ENCODE assay signal across 11 cellular contexts in the genomic region with DNA sequence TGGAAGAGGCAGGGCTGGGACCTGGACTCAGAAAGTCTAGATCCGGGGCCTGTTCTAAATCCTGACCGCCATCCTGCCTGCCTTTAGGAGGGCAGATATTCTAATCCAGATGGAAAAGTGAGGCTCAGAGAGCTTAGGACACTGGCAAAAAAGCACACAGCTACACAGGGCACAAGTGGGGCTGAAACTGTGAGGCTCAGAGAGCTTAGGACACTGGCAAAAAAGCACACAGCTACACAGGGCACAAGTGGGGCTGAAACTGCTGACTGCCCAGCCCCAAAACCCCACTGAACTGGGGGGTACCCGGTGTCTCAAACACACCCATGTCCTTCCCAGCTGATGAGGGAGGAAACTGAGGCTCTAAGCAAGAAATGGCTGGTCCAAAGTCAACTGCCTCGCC. TPM values are rescaled to one million over a fixed set of nuclear protein-coding genes. Genes with fewer than 3 reads are reported as not detected.
DNase-seq lines count a peak whose midpoint lies in the region; ATAC-seq, FAIRE-seq and TF ChIP-seq lines count a peak whose summit lies in the region.
"Had no signal": no experiment of that assay in that cellular context is flagged by ENCODE, and none has a peak within 500 bp of the region (broad histone marks: within the 10 kb centered on the region; RNA-seq: fewer than 3 reads in every experiment).

No MANE protein-coding gene starts in this region.

- H3K4me3 ChIP-seq in BE2C (ENCODE audit: low read depth, low read length), result peak overlapping the region; percentile 94
- peak overlapping the region; percentile 98 for H3K4me3 ChIP-seq in MG63
- H3K4me3 ChIP-seq in endothelial cell of umbilical vein (replicated peaks in 1 of 3; ENCODE audit: insufficient read depth in 1 of 3, low read depth in 1 of 3, low read length in 3 of 3), result peak overlapping the region in 2 of 3 experiments; percentile 70 to 81
- peak overlapping the region in 1 of 2 donors; percentile 86 for H3K4me3 ChIP-seq in neuronal stem cell (ENCODE audit: low read length in 2 of 2)
- H3K4me3 ChIP-seq in left lung, result peak overlapping the region in 1 of 2 donors; percentile 82

- no peak overlapping the region for H2AFZ ChIP-seq in endothelial cell of umbilical vein (ENCODE audit: low read depth, low read length)
- H2AFZ ChIP-seq in neuronal stem cell (ENCODE audit: low read length), result no peak overlapping the region

- H3K27me3 ChIP-seq in BE2C (no peaks in the 10 kb centered on the region), MG63 (no peaks in the 10 kb centered on the region), endothelial cell of umbilical vein (ENCODE audit: control insufficient read depth in 2 of 2, insufficient read depth in 2 of 2, low read length in 2 of 2) (no peaks in the 10 kb centered on the region), neuronal stem cell (ENCODE audit: control insufficient read depth in 3 of 3, insufficient read depth in 3 of 3, low read depth in 1 of 3, low read length in 3 of 3) (no peaks in the 10 kb centered on the region), left lung (no peaks in the 10 kb centered on the region)

- POLR2A ChIA-PET in endothelial cell of umbilical vein (lab: Charles Lee), result no interaction called here

- no peak overlapping the region for H2AK5ac ChIP-seq in neuronal stem cell (ENCODE audit: low read depth, low read length)

- no peak overlapping the region for H3K18ac ChIP-seq in neuronal stem cell (ENCODE audit: low read length)

- H2BK5ac ChIP-seq in neuronal stem cell (ENCODE audit: low read length), result no peak overlapping the region

- DNase-seq in BE2C (no peak), MG63 (no peak), endothelial cell of umbilical vein (ENCODE audit: low read depth, low spot score) (no peak), neuronal stem cell (ENCODE audit: low spot score) (no peak), left lung (no peak), superior temporal gyrus (ENCODE audit: extremely low spot score) (no peak)
- no peak for DNase-seq in activated effector memory CD4-positive, alpha-beta T cell treated with anti-CD3 and anti-CD28 coated beads, Interleukin-2, amount 50 U/mL, for 16 hours
- no peak for DNase-seq in activated CD4-positive, alpha-beta T cell treated with anti-CD3 and anti-CD28 coated beads for 4 hours
- DNase-seq: EL; stimulated activated CD4-positive, alpha-beta T cell treated with anti-CD3 and anti-CD28 coated beads, Interleukin-4, amount 100 ng/mL, for 4 hours had no signal

- H3K23ac ChIP-seq in neuronal stem cell (ENCODE audit: low read depth, low read length, poor library complexity), result no peak overlapping the region

- H3K9me3 ChIP-seq in BE2C, result no peaks in the 10 kb centered on the region
- H3K9me3 ChIP-seq in MG63, result no peaks in the 10 kb centered on the region
- H3K9me3 ChIP-seq in endothelial cell of umbilical vein (replicated peaks; ENCODE audit: control insufficient read depth, insufficient read depth, low read length), result no peaks in the 10 kb centered on the region
- H3K9me3 ChIP-seq in neuronal stem cell (replicated peaks in 1 of 2; ENCODE audit: control insufficient read depth in 2 of 2, insufficient read depth in 1 of 2, low read depth in 1 of 2, low read length in 2 of 2), result no peaks in the 10 kb centered on the region
- H3K9me3 ChIP-seq in left lung, result no peaks in the 10 kb centered on the region

- no peak overlapping the region for H2BK12ac ChIP-seq in neuronal stem cell (ENCODE audit: low read length)

- no CpG with 5 or more reads among the region's 4 CpGs for WGBS in neuronal stem cell (ENCODE audit: extremely low coverage in 2 of 2, insufficient read length in 2 of 2, insufficient replicate concordance in 1 of 2), 2 donors

- CTCF ChIA-PET in endothelial cell of umbilical vein (lab: Charles Lee), result no interaction called here

- dilution Hi-C loops in endothelial cell of umbilical vein (cut with MboI; ENCODE audit: extremely low pct_ligation_motif_present, low sequenced_read_pairs), result no loop called here

- no peak overlapping the region for H2BK15ac ChIP-seq in neuronal stem cell (ENCODE audit: low read length)

- H3K27ac ChIP-seq in endothelial cell of umbilical vein (ENCODE audit: insufficient read depth, low read depth, low read length) (no peak overlapping the region), neuronal stem cell (replicated peaks; ENCODE audit: low read length) (no peak overlapping the region), left lung (peak overlapping the region in 1 of 2 donors; percentile 99)

- H3K4me1 ChIP-seq in BE2C (peaks cover 9% of the 10 kb centered on the region), endothelial cell of umbilical vein (ENCODE audit: control insufficient read depth, extremely low read depth, insufficient read depth, low read length) (peaks cover 16% of the 10 kb centered on the region), neuronal stem cell (ENCODE audit: control insufficient read depth in 2 of 2, insufficient read depth in 1 of 2, low read depth in 1 of 2, low read length in 2 of 2) (peaks cover 12 to 19% of the 10 kb centered on the region in 2 donors), left lung (peaks cover 0 to 49% of the 10 kb centered on the region in 2 donors)

- no TSS peak for BruUV-seq in endothelial cell of umbilical vein (replicated peaks; lab: Mats Ljungman, UMichigan)

- no peak overlapping the region for H4K8ac ChIP-seq in neuronal stem cell (ENCODE audit: low read depth, low read length)

- H3K79me1 ChIP-seq in neuronal stem cell (ENCODE audit: low read depth, low read length), result peaks cover 17% of the 10 kb centered on the region

- TF ChIP-seq POLR2A in endothelial cell of umbilical vein (IDR thresholded peaks at IDR 0.05; ENCODE audit: low read depth, low read length), result no peak

- H4K20me1 ChIP-seq in endothelial cell of umbilical vein (replicated peaks; ENCODE audit: control insufficient read depth, extremely low read depth, insufficient read depth, low read length), result no peaks in the 10 kb centered on the region

- ATAC-seq in left lung, result no peak

- H3K36me3 ChIP-seq in BE2C, result peaks cover 3% of the 10 kb centered on the region; the same call in 1 of the 2 replicates
- H3K36me3 ChIP-seq in MG63, result peaks cover 54% of the 10 kb centered on the region
- H3K36me3 ChIP-seq in endothelial cell of umbilical vein (ENCODE audit: control insufficient read depth in 2 of 2, extremely low read depth in 1 of 2, insufficient read depth in 2 of 2, low read length in 2 of 2), result peaks cover 0 to 11% of the 10 kb centered on the region in 2 experiments
- peaks cover 12 to 21% of the 10 kb centered on the region in 2 donors for H3K36me3 ChIP-seq in neuronal stem cell (replicated peaks in 1 of 2; ENCODE audit: control insufficient read depth in 2 of 2, insufficient read depth in 2 of 2, low read length in 2 of 2)
- H3K36me3 ChIP-seq in left lung, result peaks cover 0 to 43% of the 10 kb centered on the region in 2 donors

- H3K4ac ChIP-seq in neuronal stem cell (ENCODE audit: low read length), result no peak overlapping the region

- no peak for FAIRE-seq in endothelial cell of umbilical vein (lab: Jason Lieb, UNC)
- FAIRE-seq: RCC 7860 had no signal

- no peaks in the 10 kb centered on the region for H3K9me1 ChIP-seq in endothelial cell of umbilical vein (replicated peaks; ENCODE audit: control insufficient read depth, extremely low read depth, insufficient read depth, low read length)

- no peak overlapping the region for H3K14ac ChIP-seq in neuronal stem cell (ENCODE audit: low read length)

- H3K9ac ChIP-seq in endothelial cell of umbilical vein (replicated peaks; ENCODE audit: extremely low read depth, insufficient read depth, low read length) (peak overlapping the region; percentile 91), neuronal stem cell (ENCODE audit: low read depth, low read length, poor library complexity) (no peak overlapping the region)

- H3K79me2 ChIP-seq in endothelial cell of umbilical vein (ENCODE audit: control insufficient read depth, insufficient read depth, low read length), result peaks cover 18% of the 10 kb centered on the region

- H2BK120ac ChIP-seq in neuronal stem cell (ENCODE audit: low read depth, low read length), result no peak overlapping the region

- intact Hi-C loops in endothelial cell of umbilical vein (cut with micrococcal nuclease) (loop anchor here (5.0 kb wide), 1 partner anchor 423 kb away; a partner anchor contains a TSS), left lung (cut with DNase I) (no loop called here)

- H3K4me2 ChIP-seq in endothelial cell of umbilical vein (ENCODE audit: insufficient read depth, low read length) (peak overlapping the region; percentile 81), neuronal stem cell (ENCODE audit: insufficient read depth, low read length, poor library complexity, severe bottlenecking) (peak overlapping the region; percentile 80)

- TF ChIP-seq CTCF in BE2C (IDR thresholded peaks at IDR 0.05; ENCODE audit: low read depth, low read length) (no peak), endothelial cell of umbilical vein (IDR thresholded peaks at IDR 0.05; ENCODE audit: extremely low read depth in 1 of 2, insufficient read depth in 1 of 2, low read depth in 1 of 2, low read length in 2 of 2) (no peak), left lung (IDR thresholded peaks at IDR 0.05) (no peak)

- H4K91ac ChIP-seq in neuronal stem cell (ENCODE audit: low read depth, low read length, poor library complexity), result no peak overlapping the region

RNA-seq across cellular contexts. Expression of a gene that starts 2.0 kb away (rescaled TPM):
- 52.2 TPM for polyA plus RNA-seq in BE2C (2012; ENCODE audit: insufficient read depth, insufficient read length, low read depth)
- 12.1 and 16.5 TPM in 2 replicates for total RNA-seq in MG63 (2014; rRNA removed; shearing (Covaris generic); ENCODE audit: low replicate concordance)
- total RNA-seq in endothelial cell of umbilical vein, result 61.9 and 64.2 TPM in 2 replicates
- polyA plus RNA-seq in endothelial cell of umbilical vein, result 68.3 and 76.8 TPM in 2 replicates
- polyA plus RNA-seq in endothelial cell of umbilical vein (2011; cell fraction: cytosol; rRNA removed), result 40.2 and 49.3 TPM in 2 replicates
- polyA plus RNA-seq in endothelial cell of umbilical vein (2011; cell fraction: nucleus; rRNA removed), result 59.7 and 65.1 TPM in 2 replicates
- 36.2 and 63.1 TPM in 2 replicates for polyA plus RNA-seq in endothelial cell of umbilical vein (2012)
- polyA minus RNA-seq in endothelial cell of umbilical vein, result 20.8 and 26.9 TPM in 2 replicates
- 41.1 TPM for polyA minus RNA-seq in endothelial cell of umbilical vein (2011; cell fraction: cytosol; rRNA and poly(A)+ RNA removed)
- 25.5 and 31.2 TPM in 2 replicates for polyA minus RNA-seq in endothelial cell of umbilical vein (2011; cell fraction: nucleus; rRNA and poly(A)+ RNA removed)
- polyA plus RNA-seq in neuronal stem cell (2013, experiment 1 of 2), result 45.3 TPM
- 42.9 TPM for polyA plus RNA-seq in neuronal stem cell (2013, experiment 2 of 2)
- 10 to 100 TPM; 33.8 to 39.3 TPM for total RNA-seq in left lung

RNA-seq across cellular contexts. Expression of a gene that starts 2.3 kb away (rescaled TPM):
- polyA plus RNA-seq in BE2C (2012; ENCODE audit: insufficient read depth, insufficient read length, low read depth), result 39.4 TPM
- 5.2 and 11.5 TPM in 2 replicates for total RNA-seq in MG63 (2014; rRNA removed; shearing (Covaris generic); ENCODE audit: low replicate concordance)
- total RNA-seq in endothelial cell of umbilical vein (36.1 and 39.3 TPM in 2 replicates), left lung (10 to 100 TPM; 35.2 to 43.3 TPM)
- polyA plus RNA-seq in endothelial cell of umbilical vein, result 34.2 and 37.4 TPM in 2 replicates
- 25.8 and 33.1 TPM in 2 replicates for polyA plus RNA-seq in endothelial cell of umbilical vein (2011; cell fraction: cytosol; rRNA removed)
- polyA plus RNA-seq in endothelial cell of umbilical vein (2011; cell fraction: nucleus; rRNA removed), result 38.7 and 57.3 TPM in 2 replicates
- polyA plus RNA-seq in endothelial cell of umbilical vein (2012), result 31.3 and 35.6 TPM in 2 replicates
- 18.3 and 23.3 TPM in 2 replicates for polyA minus RNA-seq in endothelial cell of umbilical vein
- polyA minus RNA-seq in endothelial cell of umbilical vein (2011; cell fraction: cytosol; rRNA and poly(A)+ RNA removed), result 11.8 TPM
- 16.7 and 21.3 TPM in 2 replicates for polyA minus RNA-seq in endothelial cell of umbilical vein (2011; cell fraction: nucleus; rRNA and poly(A)+ RNA removed)
- polyA plus RNA-seq in neuronal stem cell (2013, experiment 1 of 2), result 29.5 TPM
- 29.9 TPM for polyA plus RNA-seq in neuronal stem cell (2013, experiment 2 of 2)

RNA-seq across cellular contexts. Expression of a gene that starts 7.8 kb away (rescaled TPM):
- polyA plus RNA-seq in BE2C (2012; ENCODE audit: insufficient read depth, insufficient read length, low read depth), result 137 TPM
- 29.4 and 46.4 TPM in 2 replicates for total RNA-seq in MG63 (2014; rRNA removed; shearing (Covaris generic); ENCODE audit: low replicate concordance)
- total RNA-seq in endothelial cell of umbilical vein (112 and 114 TPM in 2 replicates), left lung (10 to 100 TPM; 63.0 to 89.5 TPM)
- polyA plus RNA-seq in endothelial cell of umbilical vein, result 39.4 and 48.4 TPM in 2 replicates
- 15.1 and 23.9 TPM in 2 replicates for polyA plus RNA-seq in endothelial cell of umbilical vein (2011; cell fraction: cytosol; rRNA removed)
- 204 and 217 TPM in 2 replicates for polyA plus RNA-seq in endothelial cell of umbilical vein (2011; cell fraction: nucleus; rRNA removed)
- 40.6 and 46.0 TPM in 2 replicates for polyA plus RNA-seq in endothelial cell of umbilical vein (2012)
- polyA minus RNA-seq in endothelial cell of umbilical vein, result 18.4 and 25.4 TPM in 2 replicates
- 20.7 TPM for polyA minus RNA-seq in endothelial cell of umbilical vein (2011; cell fraction: cytosol; rRNA and poly(A)+ RNA removed)
- polyA minus RNA-seq in endothelial cell of umbilical vein (2011; cell fraction: nucleus; rRNA and poly(A)+ RNA removed), result 49.5 and 90.5 TPM in 2 replicates
- 56.3 TPM for polyA plus RNA-seq in neuronal stem cell (2013, experiment 1 of 2)
- polyA plus RNA-seq in neuronal stem cell (2013, experiment 2 of 2), result 62.9 TPM

RNA-seq across cellular contexts. Expression of a gene that starts 21.5 kb away (rescaled TPM):
- 0.76 TPM for polyA plus RNA-seq in BE2C (2012; ENCODE audit: insufficient read depth, insufficient read length, low read depth)
- total RNA-seq in MG63 (2014; rRNA removed; shearing (Covaris generic); ENCODE audit: low replicate concordance), result 3.6 TPM in 1 of 2 replicates, not detected in the other
- total RNA-seq in endothelial cell of umbilical vein, result 5.6 and 9.1 TPM in 2 replicates
- polyA plus RNA-seq in endothelial cell of umbilical vein, result 5.0 and 7.4 TPM in 2 replicates
- polyA plus RNA-seq in endothelial cell of umbilical vein (2011; cell fraction: cytosol; rRNA removed), result 2.5 and 4.7 TPM in 2 replicates
- polyA plus RNA-seq in endothelial cell of umbilical vein (2011; cell fraction: nucleus; rRNA removed), result 1.9 and 4.1 TPM in 2 replicates
- polyA plus RNA-seq in endothelial cell of umbilical vein (2012), result 5.7 and 10.8 TPM in 2 replicates
- 5.0 and 5.3 TPM in 2 replicates for polyA minus RNA-seq in endothelial cell of umbilical vein
- not detected for polyA minus RNA-seq in endothelial cell of umbilical vein (2011; cell fraction: cytosol; rRNA and poly(A)+ RNA removed)
- 0.96 and 1.8 TPM in 2 replicates for polyA minus RNA-seq in endothelial cell of umbilical vein (2011; cell fraction: nucleus; rRNA and poly(A)+ RNA removed)
- 0.28 TPM for polyA plus RNA-seq in neuronal stem cell (2013, experiment 1 of 2)
- polyA plus RNA-seq in neuronal stem cell (2013, experiment 2 of 2), result 0.26 TPM
- 1 to 10 TPM; 2.4 to 6.5 TPM for total RNA-seq in left lung

RNA-seq across cellular contexts. Expression of a gene that starts 24.2 kb away (rescaled TPM):
- polyA plus RNA-seq in BE2C (2012; ENCODE audit: insufficient read depth, insufficient read length, low read depth), result 252 TPM
- total RNA-seq in MG63 (2014; rRNA removed; shearing (Covaris generic); ENCODE audit: low replicate concordance), result 45.1 and 96.1 TPM in 2 replicates
- total RNA-seq in endothelial cell of umbilical vein, result 184 and 187 TPM in 2 replicates
- polyA plus RNA-seq in endothelial cell of umbilical vein, result 116 and 125 TPM in 2 replicates
- 93.1 and 118 TPM in 2 replicates for polyA plus RNA-seq in endothelial cell of umbilical vein (2011; cell fraction: cytosol; rRNA removed)
- 257 and 302 TPM in 2 replicates for polyA plus RNA-seq in endothelial cell of umbilical vein (2011; cell fraction: nucleus; rRNA removed)
- polyA plus RNA-seq in endothelial cell of umbilical vein (2012), result 96.0 and 145 TPM in 2 replicates
- 55.3 and 80.9 TPM in 2 replicates for polyA minus RNA-seq in endothelial cell of umbilical vein
- polyA minus RNA-seq in endothelial cell of umbilical vein (2011; cell fraction: cytosol; rRNA and poly(A)+ RNA removed), result 56.8 TPM
- 61.0 and 83.2 TPM in 2 replicates for polyA minus RNA-seq in endothelial cell of umbilical vein (2011; cell fraction: nucleus; rRNA and poly(A)+ RNA removed)
- polyA plus RNA-seq in neuronal stem cell (2013, experiment 1 of 2), result 316 TPM
- polyA plus RNA-seq in neuronal stem cell (2013, experiment 2 of 2), result 321 TPM
- 100 to 1,000 TPM in 1 of 2 donors, 10 to 100 TPM in 1; 96.0 to 133 TPM for total RNA-seq in left lung
